ENCODE assay signal across 8 cellular contexts in genomic region chr3:48739955-48740823, GRCh38. TPM values are rescaled to one million over a fixed set of nuclear protein-coding genes. Genes with fewer than 3 reads are reported as not detected.
DNase-seq lines count a peak whose midpoint lies in the region; ATAC-seq and TF ChIP-seq lines count a peak whose summit lies in the region.

No MANE protein-coding gene starts in this region.

- TF ChIP-seq CTCF in chondrocyte (IDR thresholded peaks at IDR 0.05) = peak; percentile 90

- no peaks in the 10 kb centered on the region for H3K9me3 Mint-ChIP-seq in chondrocyte (ENCODE audit: low read depth)

- H3K4me1 Mint-ChIP-seq in chondrocyte (ENCODE audit: low read depth) = peaks cover 12% of the 10 kb centered on the region

- peak overlapping the region; percentile 19 for H3K4me3 Mint-ChIP-seq in chondrocyte (ENCODE audit: unreplicated experiment)

- H3K27ac Mint-ChIP-seq in chondrocyte (ENCODE audit: unreplicated experiment) = peak overlapping the region; percentile 83

- peak in 13 of 14 donors; percentile 46 to 92 (median 81) for DNase-seq in C1 segment of cervical spinal cord (lab: John Stamatoyannopoulos, UW)
- DNase-seq in MG63 = peak; percentile 57
- peak; percentile 24 for DNase-seq in activated CD4-positive, alpha-beta T cell treated with anti-CD3 and anti-CD28 coated beads for 1 hour
- DNase-seq in chondrocyte (ENCODE audit: low spot score) = peak; percentile 96
- peak; percentile 78 for DNase-seq in kidney tubule cell (ENCODE audit: low spot score)
- peak; percentile 33 to 52 (median 43) for DNase-seq in stimulated activated CD4-positive, alpha-beta T cell treated with anti-CD3 and anti-CD28 coated beads, Interleukin-12 subunit alpha, Interleukin-12 subunit beta, amount 100 ng/mL, for 48 hours (ENCODE audit: low read depth in 2 of 3, low spot score in 1 of 3)
- no peak for DNase-seq in NCI-H524 treated with DMSO at 0.1 percent for 48 hours (lab: John Stamatoyannopoulos, UW)

- no peaks in the 10 kb centered on the region for H3K36me3 Mint-ChIP-seq in chondrocyte (ENCODE audit: low read depth)

- no peaks in the 10 kb centered on the region for H3K36me3 ChIP-seq in MG63

- H3K4me3 ChIP-seq in MG63 = no peak overlapping the region

- ATAC-seq in GM21381 (IDR thresholded peaks at IDR 0.05; ENCODE audit: unreplicated experiment) = peak; percentile 73

- no peaks in the 10 kb centered on the region for H3K9me3 ChIP-seq in MG63

- H3K27me3 Mint-ChIP-seq in chondrocyte (ENCODE audit: low read depth) = no peaks in the 10 kb centered on the region

- no peaks in the 10 kb centered on the region for H3K27me3 ChIP-seq in MG63

RNA-seq across cellular contexts. Expression of gene IP6K2, which starts 23.2 kb away (rescaled TPM):
- 14.6 and 15.9 TPM in 2 replicates for total RNA-seq in MG63 (2014; rRNA removed; shearing (Covaris generic); ENCODE audit: low replicate concordance)
- 68.8 to 109 TPM (median 72.3 TPM) in 3 replicates for total RNA-seq in chondrocyte

RNA-seq across cellular contexts. Expression of gene NCKIPSD, which starts 54.5 kb away (rescaled TPM):
- total RNA-seq in MG63 (2014; rRNA removed; shearing (Covaris generic); ENCODE audit: low replicate concordance) = 2.0 and 4.8 TPM in 2 replicates
- total RNA-seq in chondrocyte = 24.0 to 27.2 TPM (median 24.7 TPM) in 3 replicates
